ENCODE assay signal across 8 cellular contexts in genomic region chr18:48922801-48923730, GRCh38. TPM values are rescaled to one million over a fixed set of nuclear protein-coding genes. Genes with fewer than 3 reads are reported as not detected.
DNase-seq lines count a peak whose midpoint lies in the region; ATAC-seq lines count a peak whose summit lies in the region.

No MANE protein-coding gene starts in this region.

- H3K4me1 ChIP-seq in esophagus (ENCODE audit: control insufficient read depth in 2 of 2, insufficient read depth in 2 of 2, low read length in 1 of 2), result peaks cover 0 to 10% of the 10 kb centered on the region in 2 donors

- H3K27ac Mint-ChIP-seq in activated CD8-positive, alpha-beta memory T cell treated with anti-CD3 and anti-CD28 coated beads, Interleukin-2, amount 10 ng/mL, durations not matched to agents 7 days and 5 days, result peak overlapping the region; percentile 83
- peak overlapping the region; percentile 98 for H3K27ac Mint-ChIP-seq in T-helper 17 cell
- H3K27ac Mint-ChIP-seq in natural killer cell treated with Interleukin-12 subunit alpha and Interleukin-12 subunit beta and Interleukin-15 and Interleukin-18, amount 100 ng/mL, for 72 hours, result peak overlapping the region; percentile 93 to 96

- no peaks in the 10 kb centered on the region for H3K27me3 ChIP-seq in esophagus (ENCODE audit: control insufficient read depth in 1 of 2, insufficient read depth in 2 of 2, low read length in 2 of 2)

- WGBS in esophagus, 2 donors, result 28 to 33% methylated on average over 19 to 21 of the region's 21 CpGs

- H3K4me1 Mint-ChIP-seq in activated CD8-positive, alpha-beta memory T cell treated with anti-CD3 and anti-CD28 coated beads, Interleukin-2, amount 10 ng/mL, durations not matched to agents 7 days and 5 days, result peaks cover 60% of the 10 kb centered on the region
- H3K4me1 Mint-ChIP-seq in T-helper 17 cell, result peaks cover 69% of the 10 kb centered on the region
- H3K4me1 Mint-ChIP-seq in natural killer cell treated with Interleukin-12 subunit alpha and Interleukin-12 subunit beta and Interleukin-15 and Interleukin-18, amount 100 ng/mL, for 72 hours (ENCODE audit: low read depth in 2 of 2), result peaks cover 71 to 76% of the 10 kb centered on the region in 2 donors

- H3K9me3 ChIP-seq in T-helper 17 cell (ENCODE audit: control insufficient read depth, low read length, poor library complexity, severe bottlenecking) (no peaks in the 10 kb centered on the region), esophagus (ENCODE audit: control insufficient read depth in 2 of 2, insufficient read depth in 1 of 2, low read depth in 1 of 2, low read length in 1 of 2) (no peaks in the 10 kb centered on the region)

- H3K27ac ChIP-seq in esophagus (ENCODE audit: low read depth in 2 of 2, low read length in 1 of 2), result peak overlapping the region; percentile 60 to 72

- H3K27me3 Mint-ChIP-seq in activated CD8-positive, alpha-beta memory T cell treated with anti-CD3 and anti-CD28 coated beads, Interleukin-2, amount 10 ng/mL, durations not matched to agents 7 days and 5 days, result no peaks in the 10 kb centered on the region
- no peaks in the 10 kb centered on the region for H3K27me3 Mint-ChIP-seq in T-helper 17 cell
- no peaks in the 10 kb centered on the region for H3K27me3 Mint-ChIP-seq in natural killer cell treated with Interleukin-12 subunit alpha and Interleukin-12 subunit beta and Interleukin-15 and Interleukin-18, amount 100 ng/mL, for 72 hours

- H3K4me3 ChIP-seq in esophagus (ENCODE audit: low read depth in 1 of 2, low read length in 2 of 2), result no peak overlapping the region

- H3K36me3 Mint-ChIP-seq in activated CD8-positive, alpha-beta memory T cell treated with anti-CD3 and anti-CD28 coated beads, Interleukin-2, amount 10 ng/mL, durations not matched to agents 7 days and 5 days, result peaks cover 32% of the 10 kb centered on the region
- H3K36me3 Mint-ChIP-seq in T-helper 17 cell (ENCODE audit: low read depth), result peaks cover 8% of the 10 kb centered on the region
- H3K36me3 Mint-ChIP-seq in natural killer cell treated with Interleukin-12 subunit alpha and Interleukin-12 subunit beta and Interleukin-15 and Interleukin-18, amount 100 ng/mL, for 72 hours, result peaks cover 17% of the 10 kb centered on the region

- no peak for DNase-seq in activated CD8-positive, alpha-beta memory T cell treated with anti-CD3 and anti-CD28 coated beads, Interleukin-2, amount 10 ng/mL, durations not matched to agents 7 days and 5 days
- no peak for DNase-seq in activated CD8-positive, alpha-beta memory T cell treated with anti-CD3 and anti-CD28 coated beads, Interleukin-2, amount 50 U/mL, for 48 hours
- DNase-seq in T-helper 17 cell, result no peak
- peak; percentile 79 for DNase-seq in natural killer cell treated with Interleukin-12 subunit alpha and Interleukin-12 subunit beta and Interleukin-15 and Interleukin-18, amount 100 ng/mL, for 72 hours (ENCODE audit: low spot score)
- no peak for DNase-seq in T-helper 9 cell
- DNase-seq in NCI-H2029 (lab: John Stamatoyannopoulos, UW), result no peak

- H3K4me3 Mint-ChIP-seq in activated CD8-positive, alpha-beta memory T cell treated with anti-CD3 and anti-CD28 coated beads, Interleukin-2, amount 10 ng/mL, durations not matched to agents 7 days and 5 days, result peak overlapping the region; percentile 60
- peak overlapping the region; percentile 92 for H3K4me3 Mint-ChIP-seq in T-helper 17 cell
- H3K4me3 Mint-ChIP-seq in natural killer cell treated with Interleukin-12 subunit alpha and Interleukin-12 subunit beta and Interleukin-15 and Interleukin-18, amount 100 ng/mL, for 72 hours, result peak overlapping the region; percentile 84

- no peaks in the 10 kb centered on the region for H3K9me3 Mint-ChIP-seq in activated CD8-positive, alpha-beta memory T cell treated with anti-CD3 and anti-CD28 coated beads, Interleukin-2, amount 10 ng/mL, durations not matched to agents 7 days and 5 days (ENCODE audit: low read depth)
- no peaks in the 10 kb centered on the region for H3K9me3 Mint-ChIP-seq in natural killer cell treated with Interleukin-12 subunit alpha and Interleukin-12 subunit beta and Interleukin-15 and Interleukin-18, amount 100 ng/mL, for 72 hours

- H3K36me3 ChIP-seq in esophagus (ENCODE audit: control insufficient read depth in 2 of 2, insufficient read depth in 2 of 2, low read length in 1 of 2), result peaks cover 0 to 14% of the 10 kb centered on the region in 2 donors

- CTCF ChIA-PET in activated CD8-positive, alpha-beta memory T cell treated with anti-CD3 and anti-CD28 coated beads, Interleukin-2, amount 10 ng/mL, durations not matched to agents 7 days and 5 days (lab: Charles Lee), result interaction anchor here (0.7 to 2.1 kb wide), 2 partner anchors 9 to 13 kb away, joined by 3 to 5 read pairs; no protein-coding TSS in a partner anchor

- ATAC-seq in activated CD8-positive, alpha-beta memory T cell treated with anti-CD3 and anti-CD28 coated beads, Interleukin-2, amount 10 ng/mL, durations not matched to agents 7 days and 5 days, result peak; percentile 13
- ATAC-seq in T-helper 17 cell (peak; percentile 27), HG03095 (IDR thresholded peaks at IDR 0.05; ENCODE audit: unreplicated experiment) (no peak)
- peak; percentile 24 to 68 for ATAC-seq in natural killer cell treated with Interleukin-12 subunit alpha and Interleukin-12 subunit beta and Interleukin-15 and Interleukin-18, amount 100 ng/mL, for 72 hours

RNA-seq across cellular contexts. Expression of gene SMAD7, which starts 27.7 kb away (rescaled TPM):
- 10 to 100 TPM; 18.5 to 29.3 TPM for total RNA-seq in activated CD8-positive, alpha-beta memory T cell treated with anti-CD3 and anti-CD28 coated beads, Interleukin-2, amount 10 ng/mL, durations not matched to agents 7 days and 5 days
- 100 to 1,000 TPM; 161 to 181 TPM for total RNA-seq in T-helper 17 cell
- polyA plus RNA-seq in esophagus, result 1 to 10 TPM; 3.5 to 4.4 TPM
- total RNA-seq in natural killer cell treated with Interleukin-12 subunit alpha and Interleukin-12 subunit beta and Interleukin-15 and Interleukin-18, amount 100 ng/mL, for 72 hours, result 10 to 100 TPM; 49.1 to 85.8 TPM
